ENCODE assay signal across 8 cellular contexts in the genomic region with DNA sequence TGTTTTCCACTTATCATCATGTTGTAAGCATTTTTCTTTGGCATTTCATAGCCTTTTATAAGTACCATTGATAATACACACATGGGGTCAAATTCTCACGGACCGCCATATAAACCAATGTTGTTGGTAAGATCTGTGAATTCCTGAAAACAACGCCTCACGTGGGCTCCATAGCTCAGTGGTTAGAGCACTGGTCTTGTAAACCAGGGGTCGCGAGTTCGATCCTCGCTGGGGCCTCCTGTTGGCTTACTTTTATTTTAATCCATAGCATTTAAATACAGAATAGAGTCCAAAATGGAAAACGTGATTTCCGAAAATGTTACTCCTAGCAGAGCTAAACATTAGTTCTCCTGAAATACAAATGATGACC.
DNase-seq lines count a peak whose midpoint lies in the region; ATAC-seq lines count a peak whose summit lies in the region.

No MANE protein-coding gene starts in this region.

- peak overlapping the region; percentile 72 for H3K56ac ChIP-seq in mesendoderm (ENCODE audit: low read length)

- ATAC-seq in GM18502 (IDR thresholded peaks at IDR 0.05; ENCODE audit: poor library complexity, unreplicated experiment) = peak; percentile 31
- ATAC-seq in HG02943 (IDR thresholded peaks at IDR 0.05; ENCODE audit: low read depth, unreplicated experiment) = peak; percentile 26
- no peak for ATAC-seq in HG02970 (IDR thresholded peaks at IDR 0.05; ENCODE audit: low FRiP score, unreplicated experiment)

- H3K27ac ChIP-seq in ectodermal cell (ENCODE audit: insufficient read depth, low read depth, low read length, poor library complexity, severe bottlenecking) (no peak overlapping the region), mesendoderm (ENCODE audit: low read depth, low read length) (no peak overlapping the region)

- H3K4ac ChIP-seq in mesendoderm (ENCODE audit: low read depth, low read length) = no peak overlapping the region

- CTCF ChIA-PET in activated CD4-positive, alpha-beta memory T cell treated with anti-CD3 and anti-CD28 coated beads for 36 hours (lab: Charles Lee) = interaction anchor here (0.6 to 3.6 kb wide), 27 partner anchors 10 to 900 kb away, joined by 3 to 56 read pairs (median 4); a partner anchor contains a TSS

- H3K79me2 ChIP-seq in mesendoderm (ENCODE audit: control insufficient read depth, insufficient read depth, low read length) = no peaks in the 10 kb centered on the region

- H3K36me3 ChIP-seq in ectodermal cell (ENCODE audit: control insufficient read depth, insufficient read depth, low read length) (no peaks in the 10 kb centered on the region), mesendoderm (ENCODE audit: control insufficient read depth, insufficient read depth, low read length) (no peaks in the 10 kb centered on the region)

- peaks cover 10% of the 10 kb centered on the region for H3K4me1 Mint-ChIP-seq in activated CD4-positive, alpha-beta memory T cell treated with anti-CD3 and anti-CD28 coated beads for 36 hours (ENCODE audit: low read depth)

- H3K23ac ChIP-seq in mesendoderm (ENCODE audit: low read length) = no peak overlapping the region

- no peak overlapping the region for H2AK5ac ChIP-seq in mesendoderm (ENCODE audit: low read length)

- H3K27me3 Mint-ChIP-seq in activated CD4-positive, alpha-beta memory T cell treated with anti-CD3 and anti-CD28 coated beads for 36 hours = no peaks in the 10 kb centered on the region

- H3K9me3 ChIP-seq in ectodermal cell (ENCODE audit: control insufficient read depth, low read length) = no peaks in the 10 kb centered on the region

- peak overlapping the region; percentile 70 for H3K27ac Mint-ChIP-seq in activated CD4-positive, alpha-beta memory T cell treated with anti-CD3 and anti-CD28 coated beads for 36 hours

- WGBS in ectodermal cell, 2 experiments = 16 to 18% methylated on average over 10 of the region's 10 CpGs
- no CpG with 5 or more reads among the region's 10 CpGs for WGBS in mesendoderm (ENCODE audit: extremely low coverage, insufficient coverage, low lambda C conversion rate)

- no peak overlapping the region for H2BK15ac ChIP-seq in mesendoderm (replicated peaks; ENCODE audit: low read depth)

- peaks cover 3% of the 10 kb centered on the region for H3K36me3 Mint-ChIP-seq in activated CD4-positive, alpha-beta memory T cell treated with anti-CD3 and anti-CD28 coated beads for 36 hours

- intact Hi-C loops in activated CD4-positive, alpha-beta memory T cell treated with anti-CD3 and anti-CD28 coated beads for 36 hours (cut with micrococcal nuclease) = loop anchor here (1.0 to 2.0 kb wide), 4 partner anchors 124 to 616 kb away; a partner anchor contains a TSS

- H3K79me1 ChIP-seq in mesendoderm (ENCODE audit: low read length) = no peaks in the 10 kb centered on the region

- no peaks in the 10 kb centered on the region for H3K9me3 Mint-ChIP-seq in activated CD4-positive, alpha-beta memory T cell treated with anti-CD3 and anti-CD28 coated beads for 36 hours

- H3K4me3 Mint-ChIP-seq in activated CD4-positive, alpha-beta memory T cell treated with anti-CD3 and anti-CD28 coated beads for 36 hours = peak overlapping the region; percentile 79

- H3K4me3 ChIP-seq in ectodermal cell (ENCODE audit: insufficient read depth, low read depth, low read length) (peak overlapping the region; percentile 31), mesendoderm (ENCODE audit: low read length) (peak overlapping the region; percentile 15)

- no peak overlapping the region for H4K5ac ChIP-seq in mesendoderm (ENCODE audit: low read length)

- POLR2A ChIA-PET in activated CD4-positive, alpha-beta memory T cell treated with anti-CD3 and anti-CD28 coated beads for 36 hours (lab: Charles Lee) = interaction anchor here (1.4 kb wide), 1 partner anchor 248 kb away, joined by 3 read pairs; no protein-coding TSS in a partner anchor

- H2BK5ac ChIP-seq in mesendoderm (ENCODE audit: low read length) = no peak overlapping the region

- peak; percentile 22 for DNase-seq in NCI-H446 treated with DMSO at 0.1 percent for 48 hours (lab: John Stamatoyannopoulos, UW)
- peak; percentile 80 for DNase-seq in activated CD4-positive, alpha-beta memory T cell treated with anti-CD3 and anti-CD28 coated beads for 36 hours
- peak; percentile 80 for DNase-seq in mesendoderm
- peak; percentile 34 to 44 for DNase-seq in stimulated activated CD8-positive, alpha-beta memory T cell treated with anti-CD3 and anti-CD28 coated beads, Interleukin-15, amount 100 ng/mL, for 48 hours (ENCODE audit: low read depth in 2 of 2)

- H3K27me3 ChIP-seq in ectodermal cell (ENCODE audit: control insufficient read depth, insufficient read depth, low read length, poor library complexity, severe bottlenecking) (peaks cover 3% of the 10 kb centered on the region), mesendoderm (ENCODE audit: insufficient read depth, low read length, poor library complexity) (no peaks in the 10 kb centered on the region)

- H3K9ac ChIP-seq in mesendoderm (ENCODE audit: low read length) = peak overlapping the region; percentile 61

- H3K4me2 ChIP-seq in mesendoderm (ENCODE audit: low read length) = peak overlapping the region; percentile 6

- H2BK120ac ChIP-seq in mesendoderm (ENCODE audit: low read depth, low read length) = no peak overlapping the region

- H4K8ac ChIP-seq in mesendoderm (ENCODE audit: low read depth, low read length) = no peak overlapping the region

- H3K4me1 ChIP-seq in ectodermal cell (ENCODE audit: control insufficient read depth, insufficient read depth, low read length) (no peaks in the 10 kb centered on the region), mesendoderm (ENCODE audit: control insufficient read depth, low read depth, low read length) (no peaks in the 10 kb centered on the region)

- no peak overlapping the region for H3K18ac ChIP-seq in mesendoderm (ENCODE audit: low read length)

Comparison
In these comparisons a context has a peak if more than half of its experiments do, and no peak if none do; other contexts are left out.
1. DNase-seq: peak in every context shown above with its lines; median percentile 80 in activated CD4-positive, alpha-beta memory T cell treated with anti-CD3 and anti-CD28 coated beads for 36 hours; 80 in mesendoderm; 39 in stimulated activated CD8-positive, alpha-beta memory T cell treated with anti-CD3 and anti-CD28 coated beads, Interleukin-15, amount 100 ng/mL, for 48 hours; 22 in NCI-H446 treated with DMSO at 0.1 percent for 48 hours.